In genomic region chr16:30377050-30377811, GRCh38 we compare ENCODE assay signal across 8 cellular contexts. TPM values are rescaled to one million over a fixed set of nuclear protein-coding genes. Genes with fewer than 3 reads are reported as not detected.
DNase-seq lines count a peak whose midpoint lies in the region; ATAC-seq and TF ChIP-seq lines count a peak whose summit lies in the region.

No MANE protein-coding gene starts in this region.

- H3K9me3 ChIP-seq in MM.1S (replicated peaks; ENCODE audit: insufficient read depth, low read length), result no peaks in the 10 kb centered on the region

- H3K4me3 Mint-ChIP-seq in natural killer cell treated with Interleukin-12 subunit alpha and Interleukin-12 subunit beta and Interleukin-15 and Interleukin-18, amount 100 ng/mL, for 72 hours, result peak overlapping the region; percentile 99

- no peaks in the 10 kb centered on the region for H3K27me3 Mint-ChIP-seq in natural killer cell treated with Interleukin-12 subunit alpha and Interleukin-12 subunit beta and Interleukin-15 and Interleukin-18, amount 100 ng/mL, for 72 hours

- peaks cover 28% of the 10 kb centered on the region for H3K4me1 ChIP-seq in MM.1S (ENCODE audit: low read length)

- peak overlapping the region; percentile 96 to 100 for H3K27ac Mint-ChIP-seq in natural killer cell treated with Interleukin-12 subunit alpha and Interleukin-12 subunit beta and Interleukin-15 and Interleukin-18, amount 100 ng/mL, for 72 hours

- peak overlapping the region; percentile 95 for H3K4me2 ChIP-seq in MM.1S (ENCODE audit: low read depth, low read length)

- no peaks in the 10 kb centered on the region for H3K27me3 ChIP-seq in MM.1S (replicated peaks; ENCODE audit: insufficient read depth, low read length)

- H4K20me1 ChIP-seq in MM.1S (ENCODE audit: insufficient read depth, low read length), result no peaks in the 10 kb centered on the region

- peak overlapping the region; percentile 98 for H3K27ac ChIP-seq in MM.1S (ENCODE audit: low read length)

- no peaks in the 10 kb centered on the region for H3K9me3 Mint-ChIP-seq in natural killer cell treated with Interleukin-12 subunit alpha and Interleukin-12 subunit beta and Interleukin-15 and Interleukin-18, amount 100 ng/mL, for 72 hours

- TF ChIP-seq CTCF in MM.1S (IDR thresholded peaks at IDR 0.05; ENCODE audit: low read length) (no peak), choroid plexus epithelial cell (conservative IDR thresholded peaks at IDR 0.05; ENCODE audit: low read depth, low read length) (no peak)

- no peak for ATAC-seq in natural killer cell treated with Interleukin-12 subunit alpha and Interleukin-12 subunit beta and Interleukin-15 and Interleukin-18, amount 100 ng/mL, for 72 hours
- ATAC-seq in activated CD4-positive, CD25-positive, alpha-beta regulatory T cell treated with anti-CD3 and anti-CD28 coated beads, Interleukin-2, amount 50 U/mL, for 24 hours, result no peak
- ATAC-seq in GM21381 (IDR thresholded peaks at IDR 0.05; ENCODE audit: unreplicated experiment), result no peak
- no peak for ATAC-seq in GM21529 (IDR thresholded peaks at IDR 0.05; ENCODE audit: unreplicated experiment)

- peak overlapping the region; percentile 93 for H3K9ac ChIP-seq in MM.1S (ENCODE audit: low read length)

- peaks cover 27 to 29% of the 10 kb centered on the region in 2 donors for H3K4me1 Mint-ChIP-seq in natural killer cell treated with Interleukin-12 subunit alpha and Interleukin-12 subunit beta and Interleukin-15 and Interleukin-18, amount 100 ng/mL, for 72 hours (ENCODE audit: low read depth in 2 of 2)

- H3K9me2 ChIP-seq in MM.1S (replicated peaks; ENCODE audit: insufficient read depth, low read length), result no peaks in the 10 kb centered on the region

- DNase-seq in CMK (ENCODE audit: low read depth), result peak; percentile 95
- DNase-seq in MM.1S, result no peak
- DNase-seq in choroid plexus epithelial cell (ENCODE audit: low read depth), result no peak
- no peak for DNase-seq in natural killer cell treated with Interleukin-12 subunit alpha and Interleukin-12 subunit beta and Interleukin-15 and Interleukin-18, amount 100 ng/mL, for 72 hours (ENCODE audit: low spot score)
- no peak for DNase-seq in NCI-H1105 (lab: John Stamatoyannopoulos, UW)

- H3K4me3 ChIP-seq in MM.1S (ENCODE audit: low read length) (peak overlapping the region; percentile 68), choroid plexus epithelial cell (ENCODE audit: low read depth, low read length) (peak overlapping the region; percentile 76)

- H3F3A ChIP-seq in MM.1S (ENCODE audit: insufficient read depth, low read length), result peaks cover 35% of the 10 kb centered on the region

- no peaks in the 10 kb centered on the region for H3K36me3 ChIP-seq in MM.1S (replicated peaks; ENCODE audit: insufficient read depth, low read length)

- peaks cover 6% of the 10 kb centered on the region for H3K36me3 Mint-ChIP-seq in natural killer cell treated with Interleukin-12 subunit alpha and Interleukin-12 subunit beta and Interleukin-15 and Interleukin-18, amount 100 ng/mL, for 72 hours

- H2AFZ ChIP-seq in MM.1S (ENCODE audit: low read length), result peak overlapping the region; percentile 85

- peaks cover 32% of the 10 kb centered on the region for H3K79me2 ChIP-seq in MM.1S (ENCODE audit: low read length)

RNA-seq across cellular contexts. Expression of gene MYL11, which starts 2.6 kb away (rescaled TPM):
- total RNA-seq in natural killer cell treated with Interleukin-12 subunit alpha and Interleukin-12 subunit beta and Interleukin-15 and Interleukin-18, amount 100 ng/mL, for 72 hours, result 1 to 10 TPM in 1 of 2 donors, not detected in 1; 8.5 TPM

RNA-seq across cellular contexts. Expression of gene SEPTIN1, which starts 5.1 kb away (rescaled TPM):
- total RNA-seq in natural killer cell treated with Interleukin-12 subunit alpha and Interleukin-12 subunit beta and Interleukin-15 and Interleukin-18, amount 100 ng/mL, for 72 hours, result 100 to 1,000 TPM; 192 to 207 TPM

RNA-seq across cellular contexts. Expression of gene TBC1D10B, which starts 6.9 kb away (rescaled TPM):
- total RNA-seq in natural killer cell treated with Interleukin-12 subunit alpha and Interleukin-12 subunit beta and Interleukin-15 and Interleukin-18, amount 100 ng/mL, for 72 hours, result 10 to 100 TPM; 64.0 to 99.1 TPM

RNA-seq across cellular contexts. Expression of gene ZNF48, which starts 18.0 kb away (rescaled TPM):
- 10 to 100 TPM; 10.2 to 14.7 TPM for total RNA-seq in natural killer cell treated with Interleukin-12 subunit alpha and Interleukin-12 subunit beta and Interleukin-15 and Interleukin-18, amount 100 ng/mL, for 72 hours

RNA-seq across cellular contexts. Expression of gene CD2BP2, which starts 22.1 kb away (rescaled TPM):
- total RNA-seq in natural killer cell treated with Interleukin-12 subunit alpha and Interleukin-12 subunit beta and Interleukin-15 and Interleukin-18, amount 100 ng/mL, for 72 hours, result 10 to 100 TPM; 95.8 to 99.7 TPM
